8 cellular contexts compared by ENCODE assay signal in the genomic region with DNA sequence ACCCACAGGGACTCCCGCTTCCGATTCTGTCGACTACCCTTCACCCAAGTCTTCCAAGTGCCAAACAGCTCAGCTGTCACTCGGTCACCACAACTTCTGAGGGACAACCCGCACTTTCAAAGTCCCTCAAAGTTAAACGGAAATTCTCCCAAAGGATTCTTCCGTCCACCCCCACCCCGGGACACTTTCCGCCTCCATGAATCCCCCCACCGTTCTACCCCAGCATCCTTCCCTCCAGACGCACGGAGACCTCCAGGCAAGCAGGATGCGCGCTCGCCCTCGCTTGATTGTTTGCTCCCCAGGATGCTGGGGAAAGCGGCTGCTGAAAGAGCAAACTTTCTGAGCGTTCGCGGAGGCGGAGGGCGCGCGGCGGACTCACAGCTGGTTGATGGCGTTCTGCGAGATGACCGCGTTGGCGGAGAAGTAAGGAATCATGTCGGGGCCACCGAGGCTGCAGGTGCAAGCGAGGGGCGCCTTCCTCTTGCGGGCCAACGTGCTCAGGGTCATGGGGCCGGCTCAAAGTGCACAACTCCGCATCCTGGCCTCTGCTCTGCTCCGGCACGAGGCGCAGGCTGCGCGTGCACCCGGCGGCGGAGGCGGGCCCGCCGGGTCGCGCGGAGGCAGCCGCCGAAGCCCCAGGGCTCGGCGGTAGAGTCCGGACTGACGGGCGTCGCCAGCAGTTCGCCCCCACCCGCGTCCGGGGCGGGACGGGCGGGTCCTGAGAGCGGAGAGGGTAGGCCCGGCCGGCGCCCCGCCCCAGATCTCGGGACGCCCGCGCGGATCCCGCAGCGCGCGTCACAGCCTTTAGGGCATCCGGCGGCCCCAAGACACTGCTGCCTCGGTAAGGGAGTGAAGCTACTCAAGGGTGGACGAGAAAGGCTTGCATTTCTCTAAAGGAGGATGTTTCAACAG.
DNase-seq lines count a peak whose midpoint lies in the region; ATAC-seq and TF ChIP-seq lines count a peak whose summit lies in the region.

No MANE protein-coding gene starts in this region.

- BruUV-seq in mammary epithelial cell (replicated peaks; lab: Mats Ljungman, UMichigan): TSS peak; percentile 16

- intact Hi-C loops in mammary epithelial cell (cut with micrococcal nuclease): loop anchor here (1.0 to 5.0 kb wide), 4 partner anchors 29 to 179 kb away; no protein-coding TSS in a partner anchor

- H3K27me3 Mint-ChIP-seq in immature natural killer cell (ENCODE audit: low read depth in 3 of 3): peaks cover 5 to 17% (median 17%) of the 10 kb centered on the region in 3 donors

- no peaks in the 10 kb centered on the region for H3K27me3 ChIP-seq in mammary epithelial cell (ENCODE audit: insufficient read depth, low read length)
- no peaks in the 10 kb centered on the region for H3K27me3 ChIP-seq in smooth muscle cell (ENCODE audit: low read depth)

- H3F3A ChIP-seq in smooth muscle cell (ENCODE audit: low read depth): no peaks in the 10 kb centered on the region

- peak overlapping the region; percentile 91 to 95 (median 94) for H3K27ac Mint-ChIP-seq in immature natural killer cell

- peaks cover 47 to 59% of the 10 kb centered on the region in 2 donors for H3K4me1 Mint-ChIP-seq in immature natural killer cell

- CTCF ChIA-PET in GM10248 (lab: Yijun Ruan, JAX): interaction anchor here (1.0 to 2.5 kb wide), 8 partner anchors 10 to 144 kb away, joined by 3 to 9 read pairs (median 4); no protein-coding TSS in a partner anchor
- CTCF ChIA-PET in mammary epithelial cell (lab: Charles Lee; ENCODE audit: low non-redundant PET): no interaction called here

- POLR2A ChIA-PET in GM10248 (lab: Yijun Ruan, JAX): interaction anchor here (0.7 to 0.8 kb wide), 2 partner anchors 38 to 69 kb away, joined by 3 read pairs; no protein-coding TSS in a partner anchor

- H3K9ac ChIP-seq in mammary epithelial cell (ENCODE audit: insufficient read depth, low read length): peak overlapping the region; percentile 50
- peak overlapping the region; percentile 50 for H3K9ac ChIP-seq in smooth muscle cell (ENCODE audit: low read depth)

- peak overlapping the region; percentile 99 for H3K4me2 ChIP-seq in mammary epithelial cell (ENCODE audit: insufficient read depth, low read depth, low read length)
- H3K4me2 ChIP-seq in smooth muscle cell: peak overlapping the region; percentile 87

- no peaks in the 10 kb centered on the region for H3K9me3 Mint-ChIP-seq in immature natural killer cell

- peaks cover 11% of the 10 kb centered on the region for H3K4me1 ChIP-seq in mammary epithelial cell (ENCODE audit: insufficient read depth, low read length)
- H3K4me1 ChIP-seq in smooth muscle cell (ENCODE audit: low read depth): peaks cover 12% of the 10 kb centered on the region

- H3K79me2 ChIP-seq in mammary epithelial cell (ENCODE audit: insufficient read depth, low read length): peaks cover 8% of the 10 kb centered on the region
- H3K79me2 ChIP-seq in smooth muscle cell (ENCODE audit: low read depth): peaks cover 4% of the 10 kb centered on the region

- H3K27ac ChIP-seq in mammary epithelial cell (ENCODE audit: insufficient read depth, low read depth, low read length): peak overlapping the region; percentile 53
- peak overlapping the region; percentile 20 for H3K27ac ChIP-seq in smooth muscle cell (ENCODE audit: low read depth)

- in situ Hi-C loops in mammary epithelial cell (cut with MboI; ENCODE audit: low sequenced_read_pairs in 2 of 2): no loop called here

- no peaks in the 10 kb centered on the region for H3K36me3 Mint-ChIP-seq in immature natural killer cell

- H2AFZ ChIP-seq in mammary epithelial cell (ENCODE audit: low read depth, low read length) (peak overlapping the region; percentile 96), smooth muscle cell (ENCODE audit: low read depth) (peak overlapping the region; percentile 84)

- DNase-seq in GM10248 (ENCODE audit: extremely low spot score) (peak; percentile 95), NCI-H146 treated with DMSO at 0.1 percent for 48 hours (lab: John Stamatoyannopoulos, UW; ENCODE audit: unreplicated experiment) (peak; percentile 29), mammary epithelial cell (peak; percentile 82), immature natural killer cell (peak; percentile 93 to 94 (median 94)), smooth muscle cell (lab: John Stamatoyannopoulos, UW; ENCODE audit: unreplicated experiment) (peak; percentile 43), cortex of kidney (lab: John Stamatoyannopoulos, UW) (no peak)

- peak; percentile 82 for ATAC-seq in HG02571 (IDR thresholded peaks at IDR 0.05; ENCODE audit: unreplicated experiment)

- peak overlapping the region; percentile 90 to 98 (median 94) for H3K4me3 Mint-ChIP-seq in immature natural killer cell

- dilution Hi-C loops in mammary epithelial cell (cut with HindIII; ENCODE audit: low sequenced_read_pairs): loop anchor here (5.0 kb wide), 1 partner anchor 49 kb away; no protein-coding TSS in a partner anchor

- no peaks in the 10 kb centered on the region for H3K36me3 ChIP-seq in mammary epithelial cell (ENCODE audit: insufficient read depth, low read length)
- H3K36me3 ChIP-seq in smooth muscle cell (ENCODE audit: low read depth): no peaks in the 10 kb centered on the region

- no peak for TF ChIP-seq CTCF in GM10248 (IDR thresholded peaks at IDR 0.05; ENCODE audit: control extremely low read depth, extremely low read depth, low read depth, missing control alignments)
- no peak for TF ChIP-seq CTCF in WI38 (IDR thresholded peaks at IDR 0.05; ENCODE audit: low read depth, low read length)
- no peak for TF ChIP-seq CTCF in mammary epithelial cell (conservative IDR thresholded peaks at IDR 0.05 in 1 of 2, IDR thresholded peaks at IDR 0.05 in 1 of 2; ENCODE audit: extremely low read depth in 1 of 2, insufficient read depth in 1 of 2, low read depth in 1 of 2, low read length in 2 of 2)
- no peak for TF ChIP-seq CTCF in smooth muscle cell (IDR thresholded peaks at IDR 0.05; ENCODE audit: borderline replicate concordance, insufficient read depth, poor library complexity, severe bottlenecking)

- H3K9me3 ChIP-seq in mammary epithelial cell (replicated peaks; ENCODE audit: insufficient read depth, low read length): no peaks in the 10 kb centered on the region
- no peaks in the 10 kb centered on the region for H3K9me3 ChIP-seq in smooth muscle cell (replicated peaks; ENCODE audit: low read depth)

- no peaks in the 10 kb centered on the region for H4K20me1 ChIP-seq in mammary epithelial cell (ENCODE audit: insufficient read depth, low read length)
- H4K20me1 ChIP-seq in smooth muscle cell (ENCODE audit: low read depth): peaks cover 17% of the 10 kb centered on the region

- 4% methylated on average over 5 of the region's 85 CpGs for WGBS in mammary epithelial cell (ENCODE audit: low coverage, missing lambda C conversion rate)
- WGBS in smooth muscle cell (ENCODE audit: low lambda C conversion rate): 1% methylated on average over 67 of the region's 85 CpGs

- H3K4me3 ChIP-seq in WI38 (ENCODE audit: low read depth, low read length) (peak overlapping the region; percentile 76), mammary epithelial cell (replicated peaks in 1 of 3; ENCODE audit: insufficient read depth in 1 of 3, low read depth in 2 of 3, low read length in 3 of 3) (peak overlapping the region; percentile 81 to 89 (median 85)), smooth muscle cell (peak overlapping the region; percentile 80)
